ENCODE assay signal across 18 cellular contexts in the genomic region with DNA sequence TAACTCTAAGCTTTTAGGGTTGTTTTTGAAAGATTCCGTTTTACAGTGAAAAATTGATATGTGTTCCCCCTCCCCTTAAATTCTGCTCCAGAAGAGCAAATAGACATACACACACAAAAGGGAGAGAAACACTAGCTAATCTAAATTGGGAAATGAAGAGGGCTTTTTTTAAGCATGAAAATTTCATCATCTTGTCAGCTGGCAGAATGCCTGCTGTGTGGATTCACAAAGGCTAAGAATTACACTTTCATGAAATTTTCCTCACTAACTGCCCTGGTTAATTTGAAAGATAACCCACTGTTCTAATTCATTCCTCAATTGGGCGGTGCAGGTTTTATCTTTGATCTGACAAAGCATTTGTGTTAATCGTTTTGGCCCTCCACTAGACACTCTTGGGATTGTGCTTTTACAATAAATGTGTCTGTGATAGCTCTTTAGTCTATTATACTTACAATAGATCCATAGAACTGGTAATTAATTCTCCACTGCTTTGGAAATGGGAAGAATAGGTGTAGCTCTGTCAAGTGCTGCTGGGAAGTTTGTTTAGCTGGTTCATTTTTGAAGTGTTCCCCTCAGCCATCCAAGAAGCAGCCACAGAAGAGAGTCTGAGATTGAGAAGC.
DNase-seq lines count a peak whose midpoint lies in the region; ATAC-seq and TF ChIP-seq lines count a peak whose summit lies in the region.
"Had no signal": no experiment of that assay in that cellular context is flagged by ENCODE, and none has a peak within 500 bp of the region (broad histone marks: within the 10 kb centered on the region; RNA-seq: fewer than 3 reads in every experiment).

No MANE protein-coding gene starts in this region.

- H3K4me1 Mint-ChIP-seq in MCF 10A (ENCODE audit: insufficient read depth, unreplicated experiment), result no peaks in the 10 kb centered on the region
- H3K4me1 Mint-ChIP-seq: activated CD8-positive, alpha-beta memory T cell treated with anti-CD3 and anti-CD28 coated beads, Interleukin-2, amount 10 ng/mL, durations not matched to agents 7 days and 5 days had no signal

- no peaks in the 10 kb centered on the region for H3K9me3 Mint-ChIP-seq in MCF 10A (ENCODE audit: unreplicated experiment)

- no peaks in the 10 kb centered on the region for H3K9me3 ChIP-seq in mammary epithelial cell (replicated peaks; ENCODE audit: insufficient read depth, low read length)
- H3K9me3 ChIP-seq in tibial nerve, result no peaks in the 10 kb centered on the region
- no peaks in the 10 kb centered on the region for H3K9me3 ChIP-seq in esophagus squamous epithelium
- H3K9me3 ChIP-seq: stomach had no signal

- BruUV-seq in MCF 10A (replicated peaks; lab: Mats Ljungman, UMichigan) (no TSS peak), mammary epithelial cell (replicated peaks; lab: Mats Ljungman, UMichigan) (no TSS peak)

- H3K4me3 ChIP-seq in mammary epithelial cell (replicated peaks in 1 of 3; ENCODE audit: insufficient read depth in 1 of 3, low read depth in 2 of 3, low read length in 3 of 3) (no peak overlapping the region), tibial nerve (no peak overlapping the region), esophagus squamous epithelium (no peak overlapping the region)
- H3K4me3 ChIP-seq: stomach had no signal

- H3K4me3 Mint-ChIP-seq in MCF 10A (ENCODE audit: unreplicated experiment), result no peak overlapping the region
- H3K4me3 Mint-ChIP-seq: activated CD8-positive, alpha-beta memory T cell treated with anti-CD3 and anti-CD28 coated beads, Interleukin-2, amount 10 ng/mL, durations not matched to agents 7 days and 5 days had no signal

- DNase-seq in MCF 10A (ENCODE audit: unreplicated experiment), result peak; percentile 37
- no peak for DNase-seq in mammary epithelial cell
- DNase-seq in NCI-H69 (lab: John Stamatoyannopoulos, UW), result peak; percentile 64
- DNase-seq in erythroblast (lab: John Stamatoyannopoulos, UW), result peak; percentile 4 to 32
- DNase-seq in tibial nerve (ENCODE audit: low spot score in 2 of 2), result peak; percentile 16 to 36
- DNase-seq in activated CD4-positive, alpha-beta T cell treated with anti-CD3 and anti-CD28 coated beads, Interleukin-2, amount 50 U/mL, for 1 hour, result no peak
- DNase-seq in esophagus squamous epithelium (lab: John Stamatoyannopoulos, UW), result no peak
- DNase-seq: activated CD8-positive, alpha-beta memory T cell treated with anti-CD3 and anti-CD28 coated beads, Interleukin-2, amount 10 ng/mL, durations not matched to agents 7 days and 5 days; activated gamma-delta T cell treated with Interleukin-2 at 50 U/mL for 16 hours; brain microvascular endothelial cell; GOT3; Kasumi-1; mesendoderm; occipital lobe; small intestine; stomach; SW 1271 had no signal

- in situ Hi-C loops in mammary epithelial cell (cut with MboI; ENCODE audit: low sequenced_read_pairs in 2 of 2), result loop anchor here (10.0 to 25.0 kb wide), 2 partner anchors 291 to 298 kb away; no protein-coding TSS in a partner anchor

- H3K27me3 ChIP-seq in mammary epithelial cell (ENCODE audit: insufficient read depth, low read length), result no peaks in the 10 kb centered on the region
- H3K27me3 ChIP-seq in tibial nerve, result no peaks in the 10 kb centered on the region
- no peaks in the 10 kb centered on the region for H3K27me3 ChIP-seq in esophagus squamous epithelium
- H3K27me3 ChIP-seq: brain microvascular endothelial cell, stomach had no signal

- H3K27ac ChIP-seq in mammary epithelial cell (ENCODE audit: insufficient read depth, low read depth, low read length) (no peak overlapping the region), tibial nerve (no peak overlapping the region), esophagus squamous epithelium (no peak overlapping the region)
- H3K27ac ChIP-seq: brain microvascular endothelial cell, stomach had no signal

- POLR2A ChIA-PET in MCF 10A (lab: Yijun Ruan, JAX), result no interaction called here

- no peaks in the 10 kb centered on the region for H3K36me3 ChIP-seq in mammary epithelial cell (ENCODE audit: insufficient read depth, low read length)
- H3K36me3 ChIP-seq in tibial nerve, result no peaks in the 10 kb centered on the region
- H3K36me3 ChIP-seq in esophagus squamous epithelium, result no peaks in the 10 kb centered on the region
- H3K36me3 ChIP-seq: brain microvascular endothelial cell, stomach had no signal

- H3K27ac Mint-ChIP-seq in MCF 10A (ENCODE audit: low read depth, unreplicated experiment), result no peak overlapping the region
- H3K27ac Mint-ChIP-seq: activated CD8-positive, alpha-beta memory T cell treated with anti-CD3 and anti-CD28 coated beads, Interleukin-2, amount 10 ng/mL, durations not matched to agents 7 days and 5 days had no signal

- TF ChIP-seq EP300 in tibial nerve (IDR thresholded peaks at IDR 0.05), result no peak

- peaks cover 4% of the 10 kb centered on the region for H3K27me3 Mint-ChIP-seq in MCF 10A (ENCODE audit: insufficient read depth, unreplicated experiment)
- H3K27me3 Mint-ChIP-seq: activated CD8-positive, alpha-beta memory T cell treated with anti-CD3 and anti-CD28 coated beads, Interleukin-2, amount 10 ng/mL, durations not matched to agents 7 days and 5 days had no signal

- dilution Hi-C loops in mammary epithelial cell (cut with HindIII; ENCODE audit: low sequenced_read_pairs), result no loop called here

- no peak for ATAC-seq in HG03175 (IDR thresholded peaks at IDR 0.05; ENCODE audit: unreplicated experiment)
- ATAC-seq: activated CD8-positive, alpha-beta memory T cell treated with anti-CD3 and anti-CD28 coated beads, Interleukin-2, amount 10 ng/mL, durations not matched to agents 7 days and 5 days had no signal

- no peak for TF ChIP-seq CTCF in MCF 10A (IDR thresholded peaks at IDR 0.05; ENCODE audit: unreplicated experiment)
- no peak for TF ChIP-seq CTCF in mammary epithelial cell (conservative IDR thresholded peaks at IDR 0.05 in 1 of 2, IDR thresholded peaks at IDR 0.05 in 1 of 2; ENCODE audit: extremely low read depth in 1 of 2, insufficient read depth in 1 of 2, low read depth in 1 of 2, low read length in 2 of 2)
- no peak for TF ChIP-seq CTCF in tibial nerve (IDR thresholded peaks at IDR 0.05)
- no peak for TF ChIP-seq CTCF in esophagus squamous epithelium (IDR thresholded peaks at IDR 0.05)

- 20% methylated on average over 3 of the region's 3 CpGs for WGBS in mammary epithelial cell (ENCODE audit: low coverage, missing lambda C conversion rate)
- WGBS in tibial nerve, 2 donors, result 33 to 43% methylated on average over 3 of the region's 3 CpGs
- 43 to 66% methylated on average over 3 of the region's 3 CpGs for WGBS in esophagus squamous epithelium, 2 donors

- no peaks in the 10 kb centered on the region for H4K20me1 ChIP-seq in mammary epithelial cell (ENCODE audit: insufficient read depth, low read length)

- no peaks in the 10 kb centered on the region for H3K79me2 ChIP-seq in mammary epithelial cell (ENCODE audit: insufficient read depth, low read length)

- TF ChIP-seq POLR2A in erythroblast (IDR thresholded peaks at IDR 0.05; ENCODE audit: low read length) (no peak), tibial nerve (IDR thresholded peaks at IDR 0.05) (no peak), esophagus squamous epithelium (IDR thresholded peaks at IDR 0.05) (no peak)

- H2AFZ ChIP-seq in mammary epithelial cell (ENCODE audit: low read depth, low read length), result no peak overlapping the region

- CTCF ChIA-PET in MCF 10A (lab: Yijun Ruan, JAX), result interaction anchor here (0.6 to 8.5 kb wide), 2 partner anchors 297 to 1619 kb away, joined by 4 to 62 read pairs; no protein-coding TSS in a partner anchor
- CTCF ChIA-PET in mammary epithelial cell (lab: Charles Lee; ENCODE audit: low non-redundant PET), result no interaction called here

- peaks cover 7% of the 10 kb centered on the region for H3K36me3 Mint-ChIP-seq in MCF 10A (ENCODE audit: insufficient read depth, unreplicated experiment)

- intact Hi-C loops in MCF 10A (cut with micrococcal nuclease) (no loop called here), mammary epithelial cell (cut with micrococcal nuclease) (no loop called here), esophagus squamous epithelium (cut with DNase I) (no loop called here)

- H3K9ac ChIP-seq in mammary epithelial cell (ENCODE audit: insufficient read depth, low read length), result no peak overlapping the region

- no peak overlapping the region for H3K4me2 ChIP-seq in mammary epithelial cell (ENCODE audit: insufficient read depth, low read depth, low read length)

- H3K4me1 ChIP-seq in mammary epithelial cell (ENCODE audit: insufficient read depth, low read length) (no peaks in the 10 kb centered on the region), tibial nerve (peaks cover 0 to 13% (median 0%) of the 10 kb centered on the region in 4 donors), esophagus squamous epithelium (no peaks in the 10 kb centered on the region)
- H3K4me1 ChIP-seq: stomach had no signal

Comparison
In these comparisons a context has a peak if more than half of its experiments do, and no peak if none do; other contexts are left out.
1. DNase-seq: peak in MCF 10A (single experiment), NCI-H69 (single experiment), erythroblast (2 of 2) and tibial nerve (2 of 2); none in mammary epithelial cell (single experiment), activated CD4-positive, alpha-beta T cell treated with anti-CD3 and anti-CD28 coated beads, Interleukin-2, amount 50 U/mL, for 1 hour (single experiment) and esophagus squamous epithelium (single experiment).